Comparison of ENCODE assay signal across 16 cellular contexts in genomic region chr19:10736916-10737551, GRCh38. TPM values are rescaled to one million over a fixed set of nuclear protein-coding genes. Genes with fewer than 3 reads are reported as not detected.
A peak's percentile ranks its signal among the peaks of the same experiment; 100 is the strongest.
DNase-seq lines count a peak whose midpoint lies in the region; ATAC-seq and TF ChIP-seq lines count a peak whose summit lies in the region.
"Had no signal": no experiment of that assay in that cellular context is flagged by ENCODE, and none has a peak within 500 bp of the region (broad histone marks: within the 10 kb centered on the region; RNA-seq: fewer than 3 reads in every experiment).

No MANE protein-coding gene starts in this region.

- peaks cover 95% of the 10 kb centered on the region for H3K79me2 ChIP-seq in hepatocyte
- H3K79me2 ChIP-seq in PC-9 (ENCODE audit: low read depth) = peaks cover 77% of the 10 kb centered on the region

- 87% methylated on average over 9 of the region's 9 CpGs for WGBS in hepatocyte (ENCODE audit: low lambda C conversion rate, missing lambda C conversion rate)

- H3K9me3 Mint-ChIP-seq in activated CD8-positive, alpha-beta memory T cell treated with anti-CD3 and anti-CD28 coated beads, Interleukin-2, amount 10 ng/mL, durations not matched to agents 7 days and 5 days (ENCODE audit: low read depth) = peaks cover 2% of the 10 kb centered on the region
- H3K9me3 Mint-ChIP-seq in stimulated activated effector memory CD8-positive, alpha-beta T cell treated with anti-CD3 and anti-CD28 coated beads, Interleukin-12 subunit alpha, Interleukin-12 subunit beta, amount 100 ng/mL, for 72 hours = no peaks in the 10 kb centered on the region

- BruUV-seq in PC-9 (replicated peaks; lab: Mats Ljungman, UMichigan) = no TSS peak

- H3K27me3 Mint-ChIP-seq in activated CD8-positive, alpha-beta memory T cell treated with anti-CD3 and anti-CD28 coated beads, Interleukin-2, amount 10 ng/mL, durations not matched to agents 7 days and 5 days = no peaks in the 10 kb centered on the region
- H3K27me3 Mint-ChIP-seq in T-helper 17 cell = no peaks in the 10 kb centered on the region

- H3K4me3 ChIP-seq in hepatocyte (no peak overlapping the region), PC-9 (no peak overlapping the region)
- H3K4me3 ChIP-seq: A549, neural progenitor cell, smooth muscle cell had no signal

- DNase-seq in activated CD8-positive, alpha-beta memory T cell treated with anti-CD3 and anti-CD28 coated beads, Interleukin-2, amount 10 ng/mL, durations not matched to agents 7 days and 5 days = no peak
- no peak for DNase-seq in activated CD8-positive, alpha-beta memory T cell treated with anti-CD3 and anti-CD28 coated beads, Interleukin-2, amount 50 U/mL, for 48 hours
- DNase-seq in T-helper 17 cell = no peak
- no peak for DNase-seq in hepatocyte (ENCODE audit: low spot score)
- DNase-seq in stimulated activated effector memory CD8-positive, alpha-beta T cell treated with anti-CD3 and anti-CD28 coated beads, Interleukin-12 subunit alpha, Interleukin-12 subunit beta, amount 100 ng/mL, for 72 hours (ENCODE audit: low spot score in 2 of 2) = no peak
- no peak for DNase-seq in pons (ENCODE audit: low spot score)
- DNase-seq in cerebellar cortex (ENCODE audit: low spot score) = no peak
- DNase-seq in PC-9 = no peak
- DNase-seq: amniotic stem cell; effector CD8-positive, alpha-beta T cell; kidney; NCI-H1436 treated with DMSO at 0.1 percent for 48 hours; NCI-H524 had no signal

- H3K4me3 Mint-ChIP-seq in activated CD8-positive, alpha-beta memory T cell treated with anti-CD3 and anti-CD28 coated beads, Interleukin-2, amount 10 ng/mL, durations not matched to agents 7 days and 5 days = no peak overlapping the region
- no peak overlapping the region for H3K4me3 Mint-ChIP-seq in T-helper 17 cell
- no peak overlapping the region for H3K4me3 Mint-ChIP-seq in stimulated activated effector memory CD8-positive, alpha-beta T cell treated with anti-CD3 and anti-CD28 coated beads, Interleukin-12 subunit alpha, Interleukin-12 subunit beta, amount 100 ng/mL, for 72 hours
- H3K4me3 Mint-ChIP-seq: neural progenitor cell had no signal

- peaks cover 52% of the 10 kb centered on the region for H3K36me3 Mint-ChIP-seq in activated CD8-positive, alpha-beta memory T cell treated with anti-CD3 and anti-CD28 coated beads, Interleukin-2, amount 10 ng/mL, durations not matched to agents 7 days and 5 days
- peaks cover 5% of the 10 kb centered on the region for H3K36me3 Mint-ChIP-seq in T-helper 17 cell (ENCODE audit: low read depth)
- H3K36me3 Mint-ChIP-seq in stimulated activated effector memory CD8-positive, alpha-beta T cell treated with anti-CD3 and anti-CD28 coated beads, Interleukin-12 subunit alpha, Interleukin-12 subunit beta, amount 100 ng/mL, for 72 hours = peaks cover 31% of the 10 kb centered on the region

- peaks cover 10% of the 10 kb centered on the region for H4K20me1 ChIP-seq in hepatocyte (ENCODE audit: insufficient read depth, poor library complexity, severe bottlenecking)
- H4K20me1 ChIP-seq in PC-9 (ENCODE audit: insufficient read depth) = peaks cover 33% of the 10 kb centered on the region

- POLR2A ChIA-PET in PC-9 (lab: Charles Lee; ENCODE audit: unreplicated experiment) = interaction anchor here (0.7 kb wide), 1 partner anchor 20 kb away, joined by 3 read pairs; no protein-coding TSS in a partner anchor

- H3F3A ChIP-seq in PC-9 (ENCODE audit: insufficient read depth, low read depth) = peaks cover 22% of the 10 kb centered on the region; the same call in 1 of the 2 replicates

- TF ChIP-seq CTCF in hepatocyte (IDR thresholded peaks at IDR 0.05; ENCODE audit: poor library complexity) (no peak), PC-9 (conservative IDR thresholded peaks at IDR 0.05) (no peak)

- H2AFZ ChIP-seq in hepatocyte (no peak overlapping the region), PC-9 (no peak overlapping the region)
- H2AFZ ChIP-seq: neural progenitor cell had no signal

- peaks cover 23% of the 10 kb centered on the region for H3K4me1 Mint-ChIP-seq in activated CD8-positive, alpha-beta memory T cell treated with anti-CD3 and anti-CD28 coated beads, Interleukin-2, amount 10 ng/mL, durations not matched to agents 7 days and 5 days
- H3K4me1 Mint-ChIP-seq in T-helper 17 cell = peaks cover 30% of the 10 kb centered on the region
- H3K4me1 Mint-ChIP-seq in stimulated activated effector memory CD8-positive, alpha-beta T cell treated with anti-CD3 and anti-CD28 coated beads, Interleukin-12 subunit alpha, Interleukin-12 subunit beta, amount 100 ng/mL, for 72 hours = peaks cover 45% of the 10 kb centered on the region
- H3K4me1 Mint-ChIP-seq: neural progenitor cell had no signal

- H3K36me3 ChIP-seq in hepatocyte (replicated peaks; ENCODE audit: insufficient read depth, low read depth) (no peaks in the 10 kb centered on the region), PC-9 (ENCODE audit: low read depth) (no peaks in the 10 kb centered on the region)

- H3K9me2 ChIP-seq in hepatocyte (replicated peaks; ENCODE audit: insufficient read depth) = no peaks in the 10 kb centered on the region
- no peaks in the 10 kb centered on the region for H3K9me2 ChIP-seq in PC-9 (ENCODE audit: insufficient read depth)

- CTCF ChIA-PET in activated CD8-positive, alpha-beta memory T cell treated with anti-CD3 and anti-CD28 coated beads, Interleukin-2, amount 10 ng/mL, durations not matched to agents 7 days and 5 days (lab: Charles Lee) = interaction anchor here (1.2 kb wide), 1 partner anchor 20 kb away, joined by 8 read pairs; the partner anchor contains the start of gene DNM2
- CTCF ChIA-PET in PC-9 (lab: Charles Lee) = no interaction called here

- H3K27ac ChIP-seq in hepatocyte (peak overlapping the region; percentile 34), PC-9 (no peak overlapping the region)
- H3K27ac ChIP-seq: A549, neural progenitor cell had no signal

- H3K27ac Mint-ChIP-seq in activated CD8-positive, alpha-beta memory T cell treated with anti-CD3 and anti-CD28 coated beads, Interleukin-2, amount 10 ng/mL, durations not matched to agents 7 days and 5 days = peak overlapping the region; percentile 32
- peak overlapping the region; percentile 62 for H3K27ac Mint-ChIP-seq in T-helper 17 cell
- peak overlapping the region; percentile 82 for H3K27ac Mint-ChIP-seq in stimulated activated effector memory CD8-positive, alpha-beta T cell treated with anti-CD3 and anti-CD28 coated beads, Interleukin-12 subunit alpha, Interleukin-12 subunit beta, amount 100 ng/mL, for 72 hours

- intact Hi-C loops in PC-9 (cut with micrococcal nuclease; ENCODE audit: unreplicated experiment) = no loop called here

- H3K9me3 ChIP-seq in T-helper 17 cell (ENCODE audit: control insufficient read depth, low read length, poor library complexity, severe bottlenecking) (no peaks in the 10 kb centered on the region), hepatocyte (ENCODE audit: low read depth) (no peaks in the 10 kb centered on the region), PC-9 (ENCODE audit: insufficient read depth, low read depth) (no peaks in the 10 kb centered on the region; the same call in 1 of the 2 replicates)
- H3K9me3 ChIP-seq: A549 had no signal

- H3K4me1 ChIP-seq in hepatocyte (ENCODE audit: insufficient read depth) = peaks cover 2% of the 10 kb centered on the region
- no peaks in the 10 kb centered on the region for H3K4me1 ChIP-seq in PC-9 (replicated peaks; ENCODE audit: insufficient read depth)
- H3K4me1 ChIP-seq: A549, neural progenitor cell had no signal

- H3K27me3 ChIP-seq in hepatocyte (no peaks in the 10 kb centered on the region), PC-9 (ENCODE audit: insufficient read depth, low read depth) (no peaks in the 10 kb centered on the region)
- H3K27me3 ChIP-seq: neural progenitor cell had no signal

- H3K4me2 ChIP-seq in hepatocyte (no peak overlapping the region), PC-9 (no peak overlapping the region)
- H3K4me2 ChIP-seq: A549, neural progenitor cell, smooth muscle cell had no signal

- no peak for ATAC-seq in activated CD8-positive, alpha-beta memory T cell treated with anti-CD3 and anti-CD28 coated beads, Interleukin-2, amount 10 ng/mL, durations not matched to agents 7 days and 5 days
- ATAC-seq in T-helper 17 cell = no peak
- ATAC-seq in stimulated activated effector memory CD8-positive, alpha-beta T cell treated with anti-CD3 and anti-CD28 coated beads, Interleukin-12 subunit alpha, Interleukin-12 subunit beta, amount 100 ng/mL, for 72 hours = no peak
- ATAC-seq: A549 had no signal

RNA-seq across cellular contexts. Expression of gene DNM2, which starts 19.2 kb away (rescaled TPM):
- 100 to 1,000 TPM; 267 to 315 TPM for total RNA-seq in activated CD8-positive, alpha-beta memory T cell treated with anti-CD3 and anti-CD28 coated beads, Interleukin-2, amount 10 ng/mL, durations not matched to agents 7 days and 5 days
- 100 to 1,000 TPM; 267 to 273 TPM for total RNA-seq in T-helper 17 cell
- total RNA-seq in hepatocyte = 87.9 and 93.9 TPM in 2 replicates
- polyA plus RNA-seq in hepatocyte = 130 and 132 TPM in 2 replicates
- total RNA-seq in PC-9 (2021) = 169 and 188 TPM in 2 replicates

RNA-seq across cellular contexts. Expression of gene QTRT1, which starts 35.8 kb away (rescaled TPM):
- total RNA-seq in activated CD8-positive, alpha-beta memory T cell treated with anti-CD3 and anti-CD28 coated beads, Interleukin-2, amount 10 ng/mL, durations not matched to agents 7 days and 5 days = 10 to 100 TPM; 40.1 to 48.8 TPM
- total RNA-seq in T-helper 17 cell = 10 to 100 TPM; 49.4 to 56.9 TPM
- total RNA-seq in hepatocyte = 19.5 and 21.7 TPM in 2 replicates
- 52.8 and 67.7 TPM in 2 replicates for polyA plus RNA-seq in hepatocyte
- 31.9 and 41.0 TPM in 2 replicates for total RNA-seq in PC-9 (2021)

Comparison
In these comparisons a context has a peak if more than half of its experiments do, and no peak if none do; other contexts are left out.
1. H3K27ac Mint-ChIP-seq: peak in every context shown above with its lines; median percentile 82 in stimulated activated effector memory CD8-positive, alpha-beta T cell treated with anti-CD3 and anti-CD28 coated beads, Interleukin-12 subunit alpha, Interleukin-12 subunit beta, amount 100 ng/mL, for 72 hours; 62 in T-helper 17 cell; 32 in activated CD8-positive, alpha-beta memory T cell treated with anti-CD3 and anti-CD28 coated beads, Interleukin-2, amount 10 ng/mL, durations not matched to agents 7 days and 5 days.